Comparison of ENCODE assay signal across 17 cellular contexts in the genomic region with DNA sequence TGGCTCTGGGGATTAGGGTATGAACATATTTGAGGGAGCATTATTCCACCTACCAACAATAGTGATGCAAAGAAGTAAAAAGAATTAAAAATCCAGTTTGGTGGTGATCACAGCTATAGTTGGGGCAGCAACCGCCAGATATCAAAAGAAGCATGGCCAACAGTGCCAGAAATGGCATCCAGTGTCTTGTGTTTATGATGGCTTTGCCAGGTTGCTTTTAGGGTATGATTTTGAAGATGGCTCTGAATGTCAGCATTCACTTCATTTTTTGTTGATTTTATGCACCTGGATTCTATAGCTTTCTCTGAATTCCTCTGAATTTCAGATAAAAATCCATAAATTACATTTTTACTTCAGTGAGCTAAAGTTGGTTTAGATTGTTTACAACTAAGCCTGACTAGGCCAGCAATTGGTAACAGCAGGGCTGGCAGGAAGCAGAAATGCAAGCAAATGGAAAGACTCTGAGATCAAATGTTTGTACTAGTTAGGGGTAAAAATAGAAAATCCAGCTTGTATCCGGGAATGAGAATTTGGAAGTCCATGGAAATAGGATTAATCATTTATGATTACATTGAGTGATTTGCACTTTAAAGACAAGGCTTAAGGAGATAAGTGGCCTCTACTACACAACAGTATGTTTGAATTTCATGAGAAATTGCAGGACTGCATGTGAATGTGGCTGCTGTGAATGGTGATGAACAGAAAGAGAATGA. TPM values are rescaled to one million over a fixed set of nuclear protein-coding genes. Genes with fewer than 3 reads are reported as not detected.
DNase-seq lines count a peak whose midpoint lies in the region; ATAC-seq and TF ChIP-seq lines count a peak whose summit lies in the region.
"Had no signal": no experiment of that assay in that cellular context is flagged by ENCODE, and none has a peak within 500 bp of the region (broad histone marks: within the 10 kb centered on the region; RNA-seq: fewer than 3 reads in every experiment).

No MANE protein-coding gene starts in this region.

- H4K20me1 ChIP-seq in Loucy (ENCODE audit: insufficient read depth, low read length, poor library complexity, severe bottlenecking) (no peaks in the 10 kb centered on the region), fibroblast of lung (ENCODE audit: control insufficient read depth, extremely low read depth, insufficient read depth, low read length) (no peaks in the 10 kb centered on the region)

- no peaks in the 10 kb centered on the region for H3K27me3 ChIP-seq in ACC112 (ENCODE audit: insufficient read depth, low read length)
- no peaks in the 10 kb centered on the region for H3K27me3 ChIP-seq in Loucy (ENCODE audit: insufficient read depth, low read length, poor library complexity, severe bottlenecking)
- H3K27me3 ChIP-seq in fibroblast of lung (ENCODE audit: control insufficient read depth, insufficient read depth, low read length) = no peaks in the 10 kb centered on the region
- no peaks in the 10 kb centered on the region for H3K27me3 ChIP-seq in neuron (ENCODE audit: insufficient read depth, low read length)
- H3K27me3 ChIP-seq: foreskin keratinocyte had no signal

- H3K4me1 ChIP-seq in ACC112 (ENCODE audit: control insufficient read depth, insufficient read depth, low read length, unreplicated experiment) (peaks cover 17% of the 10 kb centered on the region), Loucy (ENCODE audit: insufficient read depth, low read length, poor library complexity, severe bottlenecking) (no peaks in the 10 kb centered on the region), fibroblast of lung (ENCODE audit: control insufficient read depth, extremely low read depth, insufficient read depth, low read length) (peaks cover 5% of the 10 kb centered on the region), neuron (ENCODE audit: insufficient read depth, low read length) (peaks cover 14% of the 10 kb centered on the region)
- H3K4me1 ChIP-seq: foreskin keratinocyte had no signal

- H3K9ac ChIP-seq in Loucy (ENCODE audit: low read depth, low read length, poor library complexity, severe bottlenecking) (no peak overlapping the region), fibroblast of lung (ENCODE audit: insufficient read depth, low read length) (no peak overlapping the region)

- no peak for ATAC-seq in HG03196 (IDR thresholded peaks at IDR 0.05; ENCODE audit: unreplicated experiment)
- ATAC-seq: foreskin keratinocyte, K562 had no signal

- TF ChIP-seq POLR2A in lower leg skin (IDR thresholded peaks at IDR 0.05) = no peak

- H3K4me3 ChIP-seq in ACC112 (ENCODE audit: low read depth, low read length) (no peak overlapping the region), Loucy (ENCODE audit: low read length, poor library complexity, severe bottlenecking) (no peak overlapping the region), fibroblast of lung (replicated peaks in 1 of 4; ENCODE audit: control extremely low read depth in 1 of 4, insufficient read depth in 1 of 4, low read depth in 3 of 4, low read length in 4 of 4) (no peak overlapping the region), neuron (ENCODE audit: low read length) (no peak overlapping the region), lower leg skin (ENCODE audit: low read depth, poor library complexity, severe bottlenecking) (no peak overlapping the region)
- H3K4me3 ChIP-seq: K562 had no signal

- WGBS in lower leg skin, 2 donors = 54 to 58% methylated on average over 2 of the region's 2 CpGs

- peak; percentile 56 to 79 for DNase-seq in fibroblast of lung (ENCODE audit: low read depth in 2 of 2)
- no peak for DNase-seq in lower leg skin (ENCODE audit: low spot score in 2 of 2)
- no peak for DNase-seq in SIG-M5 treated with dmso at 0.1 percent for 504 hours (lab: John Stamatoyannopoulos, UW; ENCODE audit: unreplicated experiment)
- DNase-seq in NCI-H187 (lab: John Stamatoyannopoulos, UW) = no peak
- DNase-seq: ACHN; activated CD4-positive, alpha-beta memory T cell treated with anti-CD3 and anti-CD28 coated beads, Interleukin-2, amount 10 ng/mL, durations not matched to agents 7 days and 5 days; foreskin keratinocyte; NCI-H1417; NCI-H446 treated with DMSO at 0.1 percent for 48 hours; RPMI8226; small intestine; T-helper 9 cell had no signal

- H3K36me3 ChIP-seq in ACC112 (ENCODE audit: insufficient read depth, low read length) (peaks cover 28% of the 10 kb centered on the region), Loucy (ENCODE audit: insufficient read depth, low read length) (no peaks in the 10 kb centered on the region), fibroblast of lung (ENCODE audit: control insufficient read depth, insufficient read depth, low read length) (peaks cover 10% of the 10 kb centered on the region), neuron (ENCODE audit: insufficient read depth, low read length) (no peaks in the 10 kb centered on the region)

- no peak for TF ChIP-seq CTCF in Loucy (conservative IDR thresholded peaks at IDR 0.05; ENCODE audit: low read length)
- no peak for TF ChIP-seq CTCF in fibroblast of lung (conservative IDR thresholded peaks at IDR 0.05 in 1 of 2, IDR thresholded peaks at IDR 0.05 in 1 of 2; ENCODE audit: low read depth in 1 of 2, low read length in 2 of 2)
- TF ChIP-seq CTCF in lower leg skin (IDR thresholded peaks at IDR 0.05) = no peak

- no peak overlapping the region for H2AFZ ChIP-seq in ACC112 (ENCODE audit: low read length, unreplicated experiment)
- H2AFZ ChIP-seq in Loucy (ENCODE audit: low read length) = peak overlapping the region; percentile 64
- H2AFZ ChIP-seq in fibroblast of lung (ENCODE audit: low read length) = no peak overlapping the region
- H2AFZ ChIP-seq in neuron (ENCODE audit: low read depth, low read length) = peak overlapping the region; percentile 45

- H3K9me2 ChIP-seq in Loucy (replicated peaks; ENCODE audit: low read depth, low read length) = no peaks in the 10 kb centered on the region

- H3K27ac ChIP-seq in ACC112 (ENCODE audit: low read depth, low read length) = peak overlapping the region; percentile 34
- peak overlapping the region; percentile 30 for H3K27ac ChIP-seq in fibroblast of lung (ENCODE audit: insufficient read depth, low read length)
- H3K27ac ChIP-seq: foreskin keratinocyte had no signal

- H3K4me2 ChIP-seq in Loucy (ENCODE audit: low read depth, low read length, poor library complexity, severe bottlenecking) (no peak overlapping the region), fibroblast of lung (ENCODE audit: extremely low read depth, insufficient read depth, low read length) (no peak overlapping the region)

- intact Hi-C loops in lower leg skin (cut with DNase I; ENCODE audit: low total_unique reads) = no loop called here

- H3K9me3 ChIP-seq in Loucy (ENCODE audit: insufficient read depth, low read depth, low read length) = no peaks in the 10 kb centered on the region
- H3K9me3 ChIP-seq in fibroblast of lung (ENCODE audit: control insufficient read depth, insufficient read depth, low read depth, low read length) = no peaks in the 10 kb centered on the region
- no peaks in the 10 kb centered on the region for H3K9me3 ChIP-seq in neuron (ENCODE audit: low read length)

- no peaks in the 10 kb centered on the region for H3K79me2 ChIP-seq in ACC112 (ENCODE audit: control insufficient read depth, insufficient read depth, low read length, unreplicated experiment)
- H3K79me2 ChIP-seq in Loucy (ENCODE audit: insufficient read depth, low read length) = no peaks in the 10 kb centered on the region
- H3K79me2 ChIP-seq in fibroblast of lung (ENCODE audit: control insufficient read depth, insufficient read depth, low read length) = no peaks in the 10 kb centered on the region

- H3F3A ChIP-seq in Loucy (ENCODE audit: low read depth) = no peaks in the 10 kb centered on the region

RNA-seq across cellular contexts. Expression of gene COL3A1, which starts 40.4 kb away (rescaled TPM):
- total RNA-seq in fibroblast of lung = 925 and 2,431 TPM in 2 replicates
- 519 and 2,255 TPM in 2 replicates for polyA plus RNA-seq in fibroblast of lung
- polyA plus RNA-seq in fibroblast of lung (2012) = 611 and 2,708 TPM in 2 replicates
- 665 and 2,288 TPM in 2 replicates for polyA minus RNA-seq in fibroblast of lung (ENCODE audit: low replicate concordance)
- total RNA-seq in lower leg skin = 100 to 1,000 TPM in 1 of 4 donors, 10 to 100 TPM in 3; 16.7 to 142 (median 24.9) TPM
- total RNA-seq: activated CD4-positive, alpha-beta memory T cell treated with anti-CD3 and anti-CD28 coated beads, Interleukin-2, amount 10 ng/mL, durations not matched to agents 7 days and 5 days had no signal

Comparison
In these comparisons a context has a peak if more than half of its experiments do, and no peak if none do; other contexts are left out.
1. H2AFZ ChIP-seq: peak in Loucy (single experiment) and neuron (single experiment); none in ACC112 (single experiment) and fibroblast of lung (single experiment).
2. DNase-seq: peak in fibroblast of lung (2 of 2); none in lower leg skin (0 of 2), SIG-M5 treated with dmso at 0.1 percent for 504 hours (single experiment) and NCI-H187 (0 of 2).